ENCODE assay signal across 18 cellular contexts in the genomic region with DNA sequence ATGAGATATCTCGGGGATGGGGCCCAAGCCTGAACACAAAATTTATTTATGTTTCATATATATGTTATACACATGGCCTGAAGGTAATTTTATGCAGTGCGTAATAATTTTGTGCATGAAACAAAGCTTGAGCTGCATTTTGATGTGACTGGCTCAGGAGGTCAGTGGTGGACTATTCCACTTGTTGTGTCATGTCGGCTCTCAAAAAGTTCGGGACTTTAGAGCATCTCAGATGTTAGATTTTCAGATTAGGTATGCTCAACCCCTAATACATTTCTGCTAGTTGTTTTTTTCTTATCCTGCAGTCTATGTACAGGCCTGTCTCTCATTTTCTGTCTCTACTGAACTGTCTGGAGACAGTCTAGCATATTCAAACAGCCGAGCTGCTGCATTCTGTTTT.
A peak's percentile ranks its signal among the peaks of the same experiment; 100 is the strongest.
DNase-seq lines count a peak whose midpoint lies in the region; ATAC-seq and TF ChIP-seq lines count a peak whose summit lies in the region.
"Had no signal": no experiment of that assay in that cellular context is flagged by ENCODE, and none has a peak within 500 bp of the region (broad histone marks: within the 10 kb centered on the region; RNA-seq: fewer than 3 reads in every experiment).

No MANE protein-coding gene starts in this region.

- peak overlapping the region; percentile 24; the same call in 1 of the 2 replicates for H2AFZ ChIP-seq in Karpas-422 (ENCODE audit: low read length)

- TF ChIP-seq POLR2A in esophagus squamous epithelium (IDR thresholded peaks at IDR 0.05), result no peak

- H3K9me3 ChIP-seq in Karpas-422 (ENCODE audit: low read length) (no peaks in the 10 kb centered on the region), esophagus squamous epithelium (no peaks in the 10 kb centered on the region)
- H3K9me3 ChIP-seq: BE2C, SJSA1 had no signal

- H4K20me1 ChIP-seq in Karpas-422 (ENCODE audit: insufficient read depth, low read depth, low read length), result no peaks in the 10 kb centered on the region

- WGBS in esophagus squamous epithelium, 2 donors, result 85 to 91% methylated on average over 5 of the region's 5 CpGs

- peak overlapping the region; percentile 71 for H3K4me2 ChIP-seq in Karpas-422 (ENCODE audit: low read depth, low read length, poor library complexity, severe bottlenecking)

- no peaks in the 10 kb centered on the region for H3K9me2 ChIP-seq in Karpas-422 (replicated peaks; ENCODE audit: insufficient read depth, low read length)

- H3K27ac ChIP-seq in Karpas-422 (ENCODE audit: low read length), result peak overlapping the region; percentile 99
- peak overlapping the region; percentile 64 to 98 (median 90) for H3K27ac ChIP-seq in dorsolateral prefrontal cortex
- H3K27ac ChIP-seq in esophagus squamous epithelium, result no peak overlapping the region
- H3K27ac ChIP-seq: SJSA1 had no signal

- H3K9ac ChIP-seq in Karpas-422 (ENCODE audit: low read length), result peak overlapping the region; percentile 76

- H3K4me1 ChIP-seq in Karpas-422 (ENCODE audit: low read length) (peaks cover 96% of the 10 kb centered on the region), esophagus squamous epithelium (peaks cover 0 to 20% (median 5%) of the 10 kb centered on the region in 3 donors)
- H3K4me1 ChIP-seq: SJSA1 had no signal

- intact Hi-C loops in dorsolateral prefrontal cortex (cut with DNase I) (no loop called here), esophagus squamous epithelium (cut with DNase I) (no loop called here), left ventricle myocardium superior (cut with micrococcal nuclease) (no loop called here)

- DNase-seq in activated CD8-positive, alpha-beta memory T cell treated with anti-CD3 and anti-CD28 coated beads for 24 hours, result peak; percentile 37
- DNase-seq in activated CD8-positive, alpha-beta memory T cell treated with anti-CD3 and anti-CD28 coated beads, Interleukin-2, amount 50 U/mL, for 48 hours, result no peak
- DNase-seq in Karpas-422, result peak; percentile 81
- no peak for DNase-seq in dorsolateral prefrontal cortex
- DNase-seq in superior temporal gyrus (ENCODE audit: extremely low spot score), result peak; percentile 83
- DNase-seq in esophagus squamous epithelium (lab: John Stamatoyannopoulos, UW), result no peak
- DNase-seq in activated CD4-positive, alpha-beta T cell treated with anti-CD3 and anti-CD28 coated beads, Interleukin-2, amount 50 U/mL, for 4 hours, result no peak
- no peak for DNase-seq in left ventricle myocardium superior
- DNase-seq: BE2C; Calu3; CD8-positive, alpha-beta T cell; NCI-H1694 treated with DMSO at 0.1 percent for 48 hours; NCI-H2107; NCI-H2227 treated with DMSO at 0.1 percent for 48 hours; NCI-H510A treated with DMSO at 0.1 percent for 48 hours; NCI-H82 had no signal

- H3K79me2 ChIP-seq in Karpas-422 (ENCODE audit: low read length), result no peaks in the 10 kb centered on the region

- no peak for ATAC-seq in left ventricle myocardium superior
- ATAC-seq: CD8-positive, alpha-beta T cell; Panc1 had no signal

- H3K4me3 ChIP-seq in Karpas-422 (ENCODE audit: low read length), result peak overlapping the region; percentile 55
- H3K4me3 ChIP-seq in dorsolateral prefrontal cortex, result peak overlapping the region in 1 of 59 donors; percentile 4
- H3K4me3 ChIP-seq in esophagus squamous epithelium, result no peak overlapping the region
- H3K4me3 ChIP-seq: SJSA1 had no signal

- H3K27me3 ChIP-seq in Karpas-422 (ENCODE audit: low read length) (no peaks in the 10 kb centered on the region), dorsolateral prefrontal cortex (no peaks in the 10 kb centered on the region), esophagus squamous epithelium (no peaks in the 10 kb centered on the region)
- H3K27me3 ChIP-seq: BE2C, SJSA1 had no signal

- TF ChIP-seq CTCF in dorsolateral prefrontal cortex (IDR thresholded peaks at IDR 0.05 in 54 of 56, conservative IDR thresholded peaks at IDR 0.05 in 2 of 56; ENCODE audit: low read depth in 1 of 56, partially characterized antibody in 56 of 56) (peak in 9 of 56 donors; percentile 8 to 58 (median 21)), esophagus squamous epithelium (IDR thresholded peaks at IDR 0.05) (no peak)

- no peaks in the 10 kb centered on the region for H3K36me3 ChIP-seq in Karpas-422 (ENCODE audit: insufficient read depth, low read length)
- no peaks in the 10 kb centered on the region for H3K36me3 ChIP-seq in esophagus squamous epithelium
- H3K36me3 ChIP-seq: BE2C, SJSA1 had no signal

Comparison
In these comparisons a context has a peak if more than half of its experiments do, and no peak if none do; other contexts are left out.
1. DNase-seq: peak in activated CD8-positive, alpha-beta memory T cell treated with anti-CD3 and anti-CD28 coated beads for 24 hours (single experiment), Karpas-422 (single experiment) and superior temporal gyrus (single experiment); none in activated CD8-positive, alpha-beta memory T cell treated with anti-CD3 and anti-CD28 coated beads, Interleukin-2, amount 50 U/mL, for 48 hours (single experiment), dorsolateral prefrontal cortex (0 of 10), esophagus squamous epithelium (single experiment), activated CD4-positive, alpha-beta T cell treated with anti-CD3 and anti-CD28 coated beads, Interleukin-2, amount 50 U/mL, for 4 hours (0 of 2) and left ventricle myocardium superior (single experiment).
2. H3K27ac ChIP-seq: peak in Karpas-422 (single experiment) and dorsolateral prefrontal cortex (59 of 59); none in esophagus squamous epithelium (0 of 4).